In the genomic region with DNA sequence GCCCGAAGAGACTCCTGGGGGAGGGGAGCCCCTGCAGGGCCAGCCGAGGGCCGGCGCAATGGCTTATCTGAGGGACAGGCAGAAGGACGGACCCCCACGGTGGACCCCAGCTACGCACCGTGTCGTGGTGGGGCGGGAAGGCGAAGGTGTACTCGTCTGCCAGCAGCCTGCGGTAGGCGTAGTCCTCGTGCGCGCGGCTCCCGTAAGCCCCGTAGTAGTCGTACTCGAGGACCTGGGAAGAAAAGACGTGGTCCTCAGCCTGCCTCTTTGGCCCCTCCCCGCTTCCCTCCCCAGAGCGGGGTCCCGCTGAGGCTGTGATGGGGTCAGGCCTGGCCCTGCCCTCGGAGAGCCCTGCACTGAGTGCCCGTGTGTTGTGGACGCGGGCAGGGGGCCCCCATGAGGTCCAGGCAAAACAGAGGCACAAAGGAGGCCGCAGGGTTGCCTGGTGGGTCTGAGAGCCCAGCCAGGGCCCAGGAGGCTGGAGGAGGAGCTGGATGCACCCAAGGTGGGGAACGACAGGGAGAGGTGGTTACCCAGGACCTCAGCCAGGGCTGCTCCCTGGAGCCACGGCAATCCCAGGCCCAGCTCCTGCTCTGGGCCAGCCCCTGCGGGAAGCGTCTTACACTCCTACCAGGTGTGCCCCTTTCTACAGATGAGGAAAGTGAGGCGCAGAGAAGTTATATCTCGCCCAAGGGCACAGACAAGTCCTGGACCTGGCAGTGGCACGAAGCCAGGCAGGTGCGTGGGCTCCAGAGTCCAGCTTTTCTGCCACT, we compare ENCODE assay signal across 10 cellular contexts. TPM values are rescaled to one million over a fixed set of nuclear protein-coding genes. Genes with fewer than 3 reads are reported as not detected.
DNase-seq lines count a peak whose midpoint lies in the region; ATAC-seq, FAIRE-seq and TF ChIP-seq lines count a peak whose summit lies in the region.
"Had no signal": no experiment of that assay in that cellular context is flagged by ENCODE, and none has a peak within 500 bp of the region (broad histone marks: within the 10 kb centered on the region; RNA-seq: fewer than 3 reads in every experiment).

No MANE protein-coding gene starts in this region.

- H3K9me3 ChIP-seq in CD8-positive, alpha-beta memory T cell (ENCODE audit: low read length) = no peaks in the 10 kb centered on the region
- H3K9me3 ChIP-seq in esophagus squamous epithelium (no peaks in the 10 kb centered on the region), ovary (no peaks in the 10 kb centered on the region)
- H3K9me3 ChIP-seq: ascending aorta, SJCRH30 had no signal

- no peak overlapping the region for H3K27ac ChIP-seq in CD8-positive, alpha-beta memory T cell (ENCODE audit: low read depth, low read length)
- H3K27ac ChIP-seq in esophagus squamous epithelium (peak overlapping the region in 2 of 4 donors; percentile 31 to 50), ovary (peak overlapping the region; percentile 48 to 51)
- H3K27ac ChIP-seq: ascending aorta had no signal

- intact Hi-C loops in esophagus squamous epithelium (cut with DNase I) = no loop called here
- intact Hi-C loops in ovary (cut with DNase I) = no loop called here

- ATAC-seq in WTC11 = peak; percentile 57

- H3K27me3 ChIP-seq in CD8-positive, alpha-beta memory T cell (ENCODE audit: insufficient read depth, low read length, poor library complexity, severe bottlenecking) = no peaks in the 10 kb centered on the region
- peaks cover 0 to 43% (median 6%) of the 10 kb centered on the region in 4 donors for H3K27me3 ChIP-seq in esophagus squamous epithelium
- H3K27me3 ChIP-seq in ovary = no peaks in the 10 kb centered on the region
- H3K27me3 ChIP-seq: ascending aorta, SJCRH30 had no signal

- peaks cover 54% of the 10 kb centered on the region for H3K4me1 ChIP-seq in CD8-positive, alpha-beta memory T cell (ENCODE audit: insufficient read depth, low read length)
- H3K4me1 ChIP-seq in esophagus squamous epithelium (peaks cover 8 to 46% (median 12%) of the 10 kb centered on the region in 3 donors), ovary (ENCODE audit: insufficient read depth) (peaks cover 14% of the 10 kb centered on the region)

- peak overlapping the region in 7 of 8 donors; percentile 70 to 92 (median 88) for H3K27ac Mint-ChIP-seq in CD8-positive, alpha-beta memory T cell
- no peak overlapping the region for H3K27ac Mint-ChIP-seq in WTC11

- TF ChIP-seq CTCF in WTC11 (IDR thresholded peaks at IDR 0.05) (no peak), esophagus squamous epithelium (IDR thresholded peaks at IDR 0.05) (no peak), ovary (IDR thresholded peaks at IDR 0.05) (no peak)

- H3K27me3 Mint-ChIP-seq in CD8-positive, alpha-beta memory T cell = no peaks in the 10 kb centered on the region
- H3K27me3 Mint-ChIP-seq in WTC11 (ENCODE audit: low read depth) = no peaks in the 10 kb centered on the region

- CTCF ChIA-PET in CD8-positive, alpha-beta memory T cell (lab: Charles Lee) = interaction anchor here (3.2 to 3.5 kb wide), 2 partner anchors 11 to 18 kb away, joined by 9 to 27 read pairs; no protein-coding TSS in a partner anchor
- CTCF ChIA-PET in WTC11 (lab: Charles Lee) = interaction anchor here (1.0 to 2.7 kb wide), 4 partner anchors 11 to 40 kb away, joined by 3 to 13 read pairs (median 4); no protein-coding TSS in a partner anchor

- FAIRE-seq in frontal cortex (lab: Jason Lieb, UNC) = no peak

- H3K4me3 ChIP-seq in CD8-positive, alpha-beta memory T cell (ENCODE audit: low read length) = peak overlapping the region; percentile 64
- peak overlapping the region in 3 of 4 donors; percentile 18 to 57 (median 38) for H3K4me3 ChIP-seq in esophagus squamous epithelium
- H3K4me3 ChIP-seq in ovary = peak overlapping the region; percentile 19
- H3K4me3 ChIP-seq: SJCRH30 had no signal

- TF ChIP-seq POLR2A in esophagus squamous epithelium (IDR thresholded peaks at IDR 0.05) = no peak
- no peak for TF ChIP-seq POLR2A in ovary (IDR thresholded peaks at IDR 0.05)

- H3K4me1 Mint-ChIP-seq in CD8-positive, alpha-beta memory T cell = peaks cover 25 to 45% (median 33%) of the 10 kb centered on the region in 3 donors
- H3K4me1 Mint-ChIP-seq in WTC11 = peaks cover 4% of the 10 kb centered on the region; the same call in 1 of the 2 replicates

- H3K9me3 Mint-ChIP-seq in CD8-positive, alpha-beta memory T cell = no peaks in the 10 kb centered on the region
- H3K9me3 Mint-ChIP-seq in WTC11 = 0 out of 2 replicates have a peak, but pooled peaks cover 4% of the 10 kb centered on the region

- peak in 1 of 5 donors; percentile 46 for DNase-seq in CD8-positive, alpha-beta memory T cell
- DNase-seq in WTC11 (ENCODE audit: low spot score) = peak; percentile 31
- no peak for DNase-seq in esophagus squamous epithelium (lab: John Stamatoyannopoulos, UW)
- peak in 3 of 5 donors; percentile 23 to 58 (median 52) for DNase-seq in ovary
- DNase-seq in cerebellum (ENCODE audit: low spot score) = no peak
- no peak for DNase-seq in DMS79 treated with DMSO at 0.1 percent for 48 hours (lab: John Stamatoyannopoulos, UW)
- DNase-seq in frontal cortex (ENCODE audit: low spot score in 2 of 2) = no peak
- no peak for DNase-seq in NCI-H2029 treated with DMSO at 0.1 percent for 48 hours (lab: John Stamatoyannopoulos, UW)

- H3K36me3 Mint-ChIP-seq in CD8-positive, alpha-beta memory T cell = peaks cover 0 to 2% (median 0%) of the 10 kb centered on the region in 3 donors
- H3K36me3 Mint-ChIP-seq in WTC11 = no peaks in the 10 kb centered on the region

- POLR2A ChIA-PET in CD8-positive, alpha-beta memory T cell (lab: Charles Lee) = interaction anchor here (0.7 to 3.0 kb wide), 2 partner anchors 20 to 26 kb away, joined by 3 to 23 read pairs; no protein-coding TSS in a partner anchor
- POLR2A ChIA-PET in WTC11 (lab: Charles Lee) = no interaction called here

- H3K4me3 Mint-ChIP-seq in CD8-positive, alpha-beta memory T cell = peak overlapping the region; percentile 61 to 82 (median 80)
- H3K4me3 Mint-ChIP-seq in WTC11 = no peak overlapping the region

- no peak for TF ChIP-seq EP300 in ovary (IDR thresholded peaks at IDR 0.05)

- WGBS in esophagus squamous epithelium, 2 donors = 10 to 18% methylated on average over 15 to 22 of the region's 39 CpGs
- WGBS in ovary, 3 donors = 35 to 36% (median 35%) methylated on average over 35 to 39 of the region's 39 CpGs

- no peaks in the 10 kb centered on the region for H3K36me3 ChIP-seq in CD8-positive, alpha-beta memory T cell (ENCODE audit: insufficient read depth, low read length)
- no peaks in the 10 kb centered on the region for H3K36me3 ChIP-seq in esophagus squamous epithelium
- no peaks in the 10 kb centered on the region for H3K36me3 ChIP-seq in ovary
- H3K36me3 ChIP-seq: ascending aorta, SJCRH30 had no signal

TF ChIP-seq in WTC11, 78 proteins besides CTCF, POLR2A, EP300 and RAD21 (continues in another document):
- TF ChIP-seq, protein P1, sequence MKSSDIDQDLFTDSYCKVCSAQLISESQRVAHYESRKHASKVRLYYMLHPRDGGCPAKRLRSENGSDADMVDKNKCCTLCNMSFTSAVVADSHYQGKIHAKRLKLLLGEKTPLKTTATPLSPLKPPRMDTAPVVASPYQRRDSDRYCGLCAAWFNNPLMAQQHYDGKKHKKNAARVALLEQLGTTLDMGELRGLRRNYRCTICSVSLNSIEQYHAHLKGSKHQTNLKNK (CRISPR knock-in tag; IDR thresholded peaks at IDR 0.05) = no peak
- TF ChIP-seq, protein P2, sequence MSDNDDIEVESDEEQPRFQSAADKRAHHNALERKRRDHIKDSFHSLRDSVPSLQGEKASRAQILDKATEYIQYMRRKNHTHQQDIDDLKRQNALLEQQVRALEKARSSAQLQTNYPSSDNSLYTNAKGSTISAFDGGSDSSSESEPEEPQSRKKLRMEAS (CRISPR knock-in tag; IDR thresholded peaks at IDR 0.05) = peak; percentile 28; the same call in 1 of the 2 replicates
- no peak for TF ChIP-seq RORB (CRISPR knock-in tag; IDR thresholded peaks at IDR 0.05)
- no peak for TF ChIP-seq PRRX2 (CRISPR knock-in tag; IDR thresholded peaks at IDR 0.05)
- TF ChIP-seq JAZF1 (CRISPR knock-in tag; IDR thresholded peaks at IDR 0.05) = no peak
- peak; percentile 40; the same call in 1 of the 2 replicates for TF ChIP-seq MLX (CRISPR knock-in tag; IDR thresholded peaks at IDR 0.05)
- TF ChIP-seq ZNF512 (CRISPR knock-in tag; IDR thresholded peaks at IDR 0.05; ENCODE audit: borderline replicate concordance) = no peak
- TF ChIP-seq E2F5 (CRISPR knock-in tag; IDR thresholded peaks at IDR 0.05) = 0 out of 2 replicates have a peak, but pooled peaks have one; percentile 36

RNA-seq across cellular contexts. Expression of gene SARDH, which starts 35.2 kb away (rescaled TPM):
- total RNA-seq in CD8-positive, alpha-beta memory T cell = 1 to 10 TPM; 1.3 to 2.0 TPM
- polyA plus RNA-seq in CD8-positive, alpha-beta memory T cell = 1.8 TPM
- total RNA-seq in WTC11 (2021) (8.5 to 15.2 TPM (median 13.7 TPM) in 3 replicates), esophagus squamous epithelium (under 1 TPM in 2 of 4 donors, not detected in 2; 0.26 to 0.57 TPM), ovary (10 to 100 TPM in 1 of 7 donors, 1 to 10 TPM in 6; 2.5 to 10.0 (median 3.3) TPM), cerebellum (4.2 TPM), frontal cortex (1.6 TPM)
- 1 to 10 TPM; 2.8 to 5.0 TPM for polyA plus RNA-seq in ovary

Comparison
In these comparisons a context has a peak if more than half of its experiments do, and no peak if none do; other contexts are left out.
1. DNase-seq: peak in WTC11 (single experiment) and ovary (3 of 5); none in esophagus squamous epithelium (single experiment), cerebellum (single experiment), DMS79 treated with DMSO at 0.1 percent for 48 hours (single experiment), frontal cortex (0 of 2) and NCI-H2029 treated with DMSO at 0.1 percent for 48 hours (single experiment).
2. Peak in every context shown above with its lines, with median percentiles within 50 percentile points of each other: H3K4me3 ChIP-seq.